ENCODE assay signal across 9 cellular contexts in genomic region chr2:106572541-106573148, GRCh38.
A peak's percentile ranks its signal among the peaks of the same experiment; 100 is the strongest.
DNase-seq lines count a peak whose midpoint lies in the region; ATAC-seq and TF ChIP-seq lines count a peak whose summit lies in the region.
"Had no signal": no experiment of that assay in that cellular context is flagged by ENCODE, and none has a peak within 500 bp of the region (broad histone marks: within the 10 kb centered on the region; RNA-seq: fewer than 3 reads in every experiment).

No MANE protein-coding gene starts in this region.

- peak in 10 of 12 donors; percentile 10 to 58 (median 44) for TF ChIP-seq CTCF in heart left ventricle (IDR thresholded peaks at IDR 0.05)
- peak; percentile 39 for TF ChIP-seq CTCF in fibroblast of the aortic adventitia (IDR thresholded peaks at IDR 0.05; ENCODE audit: insufficient read depth, low read length)
- peak in 3 of 5 experiments; percentile 39 to 42 (median 40) for TF ChIP-seq CTCF in transverse colon (IDR thresholded peaks at IDR 0.05)

- H3K27me3 ChIP-seq in heart left ventricle (no peaks in the 10 kb centered on the region), NT2/D1 (ENCODE audit: insufficient read depth, insufficient read length) (no peaks in the 10 kb centered on the region), transverse colon (no peaks in the 10 kb centered on the region)

- no peak for TF ChIP-seq EP300 in transverse colon (IDR thresholded peaks at IDR 0.05; ENCODE audit: low read depth)

- H3K4me1 ChIP-seq in heart left ventricle (peaks cover 0 to 20% (median 2%) of the 10 kb centered on the region in 12 donors), NT2/D1 (ENCODE audit: insufficient read depth, insufficient read length) (no peaks in the 10 kb centered on the region), transverse colon (no peaks in the 10 kb centered on the region)

- 43 to 61% (median 54%) methylated on average over 4 of the region's 4 CpGs for WGBS in heart left ventricle, 4 donors
- 36 to 45% methylated on average over 2 to 4 of the region's 4 CpGs for WGBS in transverse colon (ENCODE audit: low coverage in 1 of 2), 2 donors

- intact Hi-C loops in heart left ventricle (cut with DNase I) (no loop called here), cardiac septum (cut with DNase I) (no loop called here), transverse colon (cut with DNase I; ENCODE audit: low total_unique reads) (no loop called here)

- in situ Hi-C loops in transverse colon (cut with MboI; ENCODE audit: low pct_ligation_motif_present in 1 of 4, low pct_unique_long_range_greater_than_20kb in 1 of 4, low sequenced_read_pairs in 3 of 4) = no loop called here

- H3K4me3 ChIP-seq in heart left ventricle (no peak overlapping the region), NT2/D1 (ENCODE audit: insufficient read length, low read depth) (no peak overlapping the region), fibroblast of the aortic adventitia (ENCODE audit: low read depth, low read length) (no peak overlapping the region), transverse colon (no peak overlapping the region)

- H3K27ac ChIP-seq in heart left ventricle (no peak overlapping the region), transverse colon (no peak overlapping the region)

- TF ChIP-seq POLR2A in heart left ventricle (IDR thresholded peaks at IDR 0.05) (no peak), transverse colon (IDR thresholded peaks at IDR 0.05) (no peak)

- H3K9me3 ChIP-seq in heart left ventricle = no peaks in the 10 kb centered on the region
- no peaks in the 10 kb centered on the region for H3K9me3 ChIP-seq in NT2/D1 (ENCODE audit: insufficient read depth, low read length)
- H3K9me3 ChIP-seq in transverse colon = no peaks in the 10 kb centered on the region

- no peak for ATAC-seq in heart left ventricle
- ATAC-seq: Right ventricle myocardium inferior had no signal

- no peaks in the 10 kb centered on the region for H3K36me3 ChIP-seq in heart left ventricle
- H3K36me3 ChIP-seq in NT2/D1 (ENCODE audit: insufficient read depth, insufficient read length, low read length) = no peaks in the 10 kb centered on the region
- no peaks in the 10 kb centered on the region for H3K36me3 ChIP-seq in transverse colon

- DNase-seq in heart left ventricle (no peak), cardiac septum (ENCODE audit: low spot score) (no peak), NT2/D1 (ENCODE audit: low read depth, low spot score) (peak; percentile 62), fibroblast of the aortic adventitia (ENCODE audit: low read depth) (no peak), transverse colon (no peak), NCI-H146 treated with DMSO at 0.1 percent for 48 hours (lab: John Stamatoyannopoulos, UW; ENCODE audit: unreplicated experiment) (no peak), T1000 (lab: John Stamatoyannopoulos, UW) (no peak), NCI-H1092 (lab: John Stamatoyannopoulos, UW) (no peak)

- no peak overlapping the region for H3K9ac ChIP-seq in NT2/D1 (ENCODE audit: insufficient read length, low read depth)
